In the genomic region with DNA sequence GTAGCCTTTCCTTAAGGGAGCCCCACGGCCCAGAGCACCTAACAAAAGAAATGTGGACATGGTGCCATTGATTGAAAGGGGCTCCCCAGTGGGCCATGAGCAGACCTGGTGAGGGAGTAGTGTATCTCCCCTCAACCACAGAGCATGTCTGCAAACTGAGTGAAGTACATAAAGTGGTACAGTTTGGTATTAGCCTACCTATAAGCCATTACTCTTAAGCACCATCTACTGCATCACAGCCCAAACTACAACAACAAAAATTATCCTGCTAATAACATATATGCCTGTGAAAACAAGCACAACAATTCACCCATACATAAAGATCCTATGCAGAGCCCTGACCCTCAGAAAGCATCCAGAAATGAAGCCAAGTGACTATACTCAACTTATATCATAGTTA, we compare ENCODE assay signal across 18 cellular contexts.
DNase-seq lines count a peak whose midpoint lies in the region; ATAC-seq and TF ChIP-seq lines count a peak whose summit lies in the region.
"Had no signal": no experiment of that assay in that cellular context is flagged by ENCODE, and none has a peak within 500 bp of the region (broad histone marks: within the 10 kb centered on the region; RNA-seq: fewer than 3 reads in every experiment).

No MANE protein-coding gene starts in this region.

- peaks cover 15% of the 10 kb centered on the region for H3K36me3 Mint-ChIP-seq in activated CD8-positive, alpha-beta T cell treated with anti-CD3 and anti-CD28 coated beads for 36 hours (ENCODE audit: low read depth)
- H3K36me3 Mint-ChIP-seq in activated CD8-positive, alpha-beta T cell treated with anti-CD3 and anti-CD28 coated beads, Interleukin-2, amount 10 ng/mL, durations not matched to agents 7 days and 5 days (ENCODE audit: low read depth) = peaks cover 81% of the 10 kb centered on the region

- peaks cover 33% of the 10 kb centered on the region for H3K9me3 Mint-ChIP-seq in activated CD8-positive, alpha-beta T cell treated with anti-CD3 and anti-CD28 coated beads for 36 hours
- peaks cover 48% of the 10 kb centered on the region for H3K9me3 Mint-ChIP-seq in activated CD8-positive, alpha-beta T cell treated with anti-CD3 and anti-CD28 coated beads, Interleukin-2, amount 10 ng/mL, durations not matched to agents 7 days and 5 days (ENCODE audit: insufficient read depth)

- TF ChIP-seq CTCF in activated CD8-positive, alpha-beta T cell treated with anti-CD3 and anti-CD28 coated beads for 36 hours (IDR thresholded peaks at IDR 0.05) = no peak
- peak; percentile 47 for TF ChIP-seq CTCF in foreskin keratinocyte (conservative IDR thresholded peaks at IDR 0.05)

- intact Hi-C loops in activated CD8-positive, alpha-beta T cell treated with anti-CD3 and anti-CD28 coated beads for 36 hours (cut with micrococcal nuclease) = no loop called here

- H3K27ac Mint-ChIP-seq in activated CD8-positive, alpha-beta T cell treated with anti-CD3 and anti-CD28 coated beads for 36 hours = no peak overlapping the region
- no peak overlapping the region for H3K27ac Mint-ChIP-seq in activated CD8-positive, alpha-beta T cell treated with anti-CD3 and anti-CD28 coated beads, Interleukin-2, amount 10 ng/mL, durations not matched to agents 7 days and 5 days
- H3K27ac Mint-ChIP-seq: CD8-positive, alpha-beta memory T cell; natural killer cell; stimulated activated memory B cell treated with anti-CD40 and anti-IgM and Interleukin-4, amounts not matched to agents 10 μg/mL and 1 μg/mL and 100 μg/mL, for 72 hours; T-helper 17 cell had no signal

- no peaks in the 10 kb centered on the region for H3K4me1 ChIP-seq in foreskin keratinocyte

- POLR2A ChIA-PET in activated CD8-positive, alpha-beta T cell treated with anti-CD3 and anti-CD28 coated beads for 36 hours (lab: Charles Lee) = no interaction called here
- POLR2A ChIA-PET in activated CD8-positive, alpha-beta T cell treated with anti-CD3 and anti-CD28 coated beads, Interleukin-2, amount 10 ng/mL, durations not matched to agents 7 days and 5 days (lab: Charles Lee) = interaction anchor here (1.7 kb wide), 1 partner anchor 110 kb away, joined by 9 read pairs; no protein-coding TSS in a partner anchor

- no peak for TF ChIP-seq EP300 in Ishikawa (IDR thresholded peaks at IDR 0.05; ENCODE audit: borderline replicate concordance)

- H3K4me3 Mint-ChIP-seq in activated CD8-positive, alpha-beta T cell treated with anti-CD3 and anti-CD28 coated beads for 36 hours = no peak overlapping the region
- no peak overlapping the region for H3K4me3 Mint-ChIP-seq in activated CD8-positive, alpha-beta T cell treated with anti-CD3 and anti-CD28 coated beads, Interleukin-2, amount 10 ng/mL, durations not matched to agents 7 days and 5 days
- H3K4me3 Mint-ChIP-seq: natural killer cell; stimulated activated memory B cell treated with anti-CD40 and anti-IgM and Interleukin-4, amounts not matched to agents 10 μg/mL and 1 μg/mL and 100 μg/mL, for 72 hours; T-helper 17 cell had no signal

- CTCF ChIA-PET in activated CD8-positive, alpha-beta T cell treated with anti-CD3 and anti-CD28 coated beads for 36 hours (lab: Charles Lee) = no interaction called here
- CTCF ChIA-PET in activated CD8-positive, alpha-beta T cell treated with anti-CD3 and anti-CD28 coated beads, Interleukin-2, amount 10 ng/mL, durations not matched to agents 7 days and 5 days (lab: Charles Lee) = interaction anchor here (0.9 to 1.5 kb wide), 4 partner anchors 9 to 276 kb away, joined by 3 to 5 read pairs (median 4); no protein-coding TSS in a partner anchor

- H3K27ac ChIP-seq in foreskin keratinocyte = no peak overlapping the region

- peak; percentile 24 for ATAC-seq in activated CD8-positive, alpha-beta T cell treated with anti-CD3 and anti-CD28 coated beads for 36 hours
- no peak for ATAC-seq in activated CD8-positive, alpha-beta T cell treated with anti-CD3 and anti-CD28 coated beads, Interleukin-2, amount 10 ng/mL, durations not matched to agents 7 days and 5 days
- no peak for ATAC-seq in foreskin keratinocyte
- ATAC-seq: stimulated activated memory B cell treated with anti-CD40 and anti-IgM and Interleukin-4, amounts not matched to agents 10 μg/mL and 1 μg/mL and 100 μg/mL, for 72 hours; T-helper 17 cell had no signal

- DNase-seq in activated CD8-positive, alpha-beta T cell treated with anti-CD3 and anti-CD28 coated beads for 36 hours = no peak
- DNase-seq in activated CD8-positive, alpha-beta T cell treated with anti-CD3 and anti-CD28 coated beads, Interleukin-2, amount 10 ng/mL, durations not matched to agents 7 days and 5 days = no peak
- DNase-seq in RPMI7951 (ENCODE audit: low read depth) (peak; percentile 5), foreskin keratinocyte (peak in 1 of 2 donors; percentile 5), anterior cingulate cortex (lab: John Stamatoyannopoulos, UW) (no peak), amniotic stem cell (lab: John Stamatoyannopoulos, UW) (no peak)
- DNase-seq in stimulated activated CD4-positive, alpha-beta T cell treated with anti-CD3 and anti-CD28 coated beads, Interleukin-1b, Interleukin-23, amount 100 ng/mL, for 48 hours = no peak
- DNase-seq: activated CD4-positive, CD25-positive, alpha-beta regulatory T cell treated with anti-CD3 and anti-CD28 coated beads, Interleukin-2, amount 50 U/mL, for 72 hours; activated gamma-delta T cell; CD8-positive, alpha-beta memory T cell; mesenchymal stem cell; natural killer cell; NCI-H1092; NK-92 treated with Interleukin-12 subunit alpha and Interleukin-12 subunit beta, amount 100 ng/mL, for 24 hours; SHP77; T-helper 17 cell had no signal

- H3K27me3 Mint-ChIP-seq in activated CD8-positive, alpha-beta T cell treated with anti-CD3 and anti-CD28 coated beads for 36 hours = peaks cover 3% of the 10 kb centered on the region
- H3K27me3 Mint-ChIP-seq in activated CD8-positive, alpha-beta T cell treated with anti-CD3 and anti-CD28 coated beads, Interleukin-2, amount 10 ng/mL, durations not matched to agents 7 days and 5 days (ENCODE audit: low read depth) = no peaks in the 10 kb centered on the region
- H3K27me3 Mint-ChIP-seq: T-helper 17 cell had no signal

- TF ChIP-seq RAD21 in Ishikawa (IDR thresholded peaks at IDR 0.05; ENCODE audit: low read depth) = peak; percentile 22; the same call in 1 of the 2 replicates

- H3K27me3 ChIP-seq in foreskin keratinocyte = no peaks in the 10 kb centered on the region

- peaks cover 10% of the 10 kb centered on the region for H3K4me1 Mint-ChIP-seq in activated CD8-positive, alpha-beta T cell treated with anti-CD3 and anti-CD28 coated beads for 36 hours (ENCODE audit: low read depth)
- peaks cover 35% of the 10 kb centered on the region for H3K4me1 Mint-ChIP-seq in activated CD8-positive, alpha-beta T cell treated with anti-CD3 and anti-CD28 coated beads, Interleukin-2, amount 10 ng/mL, durations not matched to agents 7 days and 5 days (ENCODE audit: low read depth)

TF ChIP-seq in Ishikawa, 13 proteins besides CTCF, POLR2A, EP300 and RAD21:
- TF ChIP-seq FOXM1 (IDR thresholded peaks at IDR 0.05; ENCODE audit: borderline replicate concordance, low read depth) (no peak), YY1 (IDR thresholded peaks at IDR 0.05; ENCODE audit: low read depth) (no peak), NFIC (IDR thresholded peaks at IDR 0.05) (no peak), EGR1 (IDR thresholded peaks at IDR 0.05) (no peak), TAF1 (IDR thresholded peaks at IDR 0.05; ENCODE audit: low read depth) (no peak), TCF12 (IDR thresholded peaks at IDR 0.05; ENCODE audit: low read depth) (no peak), CREB1 (IDR thresholded peaks at IDR 0.05; ENCODE audit: low read depth) (no peak), ZBTB7A (IDR thresholded peaks at IDR 0.05; ENCODE audit: low read depth) (no peak), TEAD4 (IDR thresholded peaks at IDR 0.05) (no peak), CEBPB (IDR thresholded peaks at IDR 0.05) (no peak)
- TF ChIP-seq, protein P1, sequence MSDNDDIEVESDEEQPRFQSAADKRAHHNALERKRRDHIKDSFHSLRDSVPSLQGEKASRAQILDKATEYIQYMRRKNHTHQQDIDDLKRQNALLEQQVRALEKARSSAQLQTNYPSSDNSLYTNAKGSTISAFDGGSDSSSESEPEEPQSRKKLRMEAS (IDR thresholded peaks at IDR 0.05) = no peak
- TF ChIP-seq, protein P2, sequence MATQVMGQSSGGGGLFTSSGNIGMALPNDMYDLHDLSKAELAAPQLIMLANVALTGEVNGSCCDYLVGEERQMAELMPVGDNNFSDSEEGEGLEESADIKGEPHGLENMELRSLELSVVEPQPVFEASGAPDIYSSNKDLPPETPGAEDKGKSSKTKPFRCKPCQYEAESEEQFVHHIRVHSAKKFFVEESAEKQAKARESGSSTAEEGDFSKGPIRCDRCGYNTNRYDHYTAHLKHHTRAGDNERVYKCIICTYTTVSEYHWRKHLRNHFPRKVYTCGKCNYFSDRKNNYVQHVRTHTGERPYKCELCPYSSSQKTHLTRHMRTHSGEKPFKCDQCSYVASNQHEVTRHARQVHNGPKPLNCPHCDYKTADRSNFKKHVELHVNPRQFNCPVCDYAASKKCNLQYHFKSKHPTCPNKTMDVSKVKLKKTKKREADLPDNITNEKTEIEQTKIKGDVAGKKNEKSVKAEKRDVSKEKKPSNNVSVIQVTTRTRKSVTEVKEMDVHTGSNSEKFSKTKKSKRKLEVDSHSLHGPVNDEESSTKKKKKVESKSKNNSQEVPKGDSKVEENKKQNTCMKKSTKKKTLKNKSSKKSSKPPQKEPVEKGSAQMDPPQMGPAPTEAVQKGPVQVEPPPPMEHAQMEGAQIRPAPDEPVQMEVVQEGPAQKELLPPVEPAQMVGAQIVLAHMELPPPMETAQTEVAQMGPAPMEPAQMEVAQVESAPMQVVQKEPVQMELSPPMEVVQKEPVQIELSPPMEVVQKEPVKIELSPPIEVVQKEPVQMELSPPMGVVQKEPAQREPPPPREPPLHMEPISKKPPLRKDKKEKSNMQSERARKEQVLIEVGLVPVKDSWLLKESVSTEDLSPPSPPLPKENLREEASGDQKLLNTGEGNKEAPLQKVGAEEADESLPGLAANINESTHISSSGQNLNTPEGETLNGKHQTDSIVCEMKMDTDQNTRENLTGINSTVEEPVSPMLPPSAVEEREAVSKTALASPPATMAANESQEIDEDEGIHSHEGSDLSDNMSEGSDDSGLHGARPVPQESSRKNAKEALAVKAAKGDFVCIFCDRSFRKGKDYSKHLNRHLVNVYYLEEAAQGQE (IDR thresholded peaks at IDR 0.05; ENCODE audit: low read depth) = no peak
- TF ChIP-seq, protein P3, sequence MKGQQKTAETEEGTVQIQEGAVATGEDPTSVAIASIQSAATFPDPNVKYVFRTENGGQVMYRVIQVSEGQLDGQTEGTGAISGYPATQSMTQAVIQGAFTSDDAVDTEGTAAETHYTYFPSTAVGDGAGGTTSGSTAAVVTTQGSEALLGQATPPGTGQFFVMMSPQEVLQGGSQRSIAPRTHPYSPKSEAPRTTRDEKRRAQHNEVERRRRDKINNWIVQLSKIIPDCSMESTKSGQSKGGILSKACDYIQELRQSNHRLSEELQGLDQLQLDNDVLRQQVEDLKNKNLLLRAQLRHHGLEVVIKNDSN (IDR thresholded peaks at IDR 0.05) = no peak
